Comparison of ENCODE assay signal across 12 cellular contexts in genomic region chr2:16713011-16713423, GRCh38.
DNase-seq lines count a peak whose midpoint lies in the region; ATAC-seq lines count a peak whose summit lies in the region.
"Had no signal": no experiment of that assay in that cellular context is flagged by ENCODE, and none has a peak within 500 bp of the region (broad histone marks: within the 10 kb centered on the region; RNA-seq: fewer than 3 reads in every experiment).

No MANE protein-coding gene starts in this region.

- peak; percentile 78 for ATAC-seq in HG02759 (IDR thresholded peaks at IDR 0.05; ENCODE audit: unreplicated experiment)
- ATAC-seq: activated CD4-positive, alpha-beta T cell treated with anti-CD3 and anti-CD28 coated beads for 36 hours; left lobe of liver had no signal

- DNase-seq in NCI-H1417 (lab: John Stamatoyannopoulos, UW) (peak in 2 of 3 experiments; percentile 34 to 65), NCI-H1417 treated with DMSO at 0.1 percent for 48 hours (lab: John Stamatoyannopoulos, UW) (no peak), NCI-H146 (lab: John Stamatoyannopoulos, UW) (peak; percentile 80), putamen (ENCODE audit: low spot score) (peak; percentile 73), RKO (ENCODE audit: low spot score) (no peak), cortex of kidney (lab: John Stamatoyannopoulos, UW) (no peak), AG08396 (ENCODE audit: low spot score) (no peak)
- DNase-seq: ACHN; activated CD4-positive, alpha-beta T cell treated with anti-CD3 and anti-CD28 coated beads for 36 hours; activated naive CD8-positive, alpha-beta T cell treated with anti-CD3 and anti-CD28 coated beads, Interleukin-2, amount 10 ng/mL, durations not matched to agents 7 days and 5 days had no signal

Comparison
In these comparisons a context has a peak if more than half of its experiments do, and no peak if none do; other contexts are left out.
1. DNase-seq: peak in NCI-H1417 (2 of 3), NCI-H146 (single experiment) and putamen (single experiment); none in NCI-H1417 treated with DMSO at 0.1 percent for 48 hours (single experiment), RKO (single experiment), cortex of kidney (single experiment) and AG08396 (single experiment).